In the genomic region with DNA sequence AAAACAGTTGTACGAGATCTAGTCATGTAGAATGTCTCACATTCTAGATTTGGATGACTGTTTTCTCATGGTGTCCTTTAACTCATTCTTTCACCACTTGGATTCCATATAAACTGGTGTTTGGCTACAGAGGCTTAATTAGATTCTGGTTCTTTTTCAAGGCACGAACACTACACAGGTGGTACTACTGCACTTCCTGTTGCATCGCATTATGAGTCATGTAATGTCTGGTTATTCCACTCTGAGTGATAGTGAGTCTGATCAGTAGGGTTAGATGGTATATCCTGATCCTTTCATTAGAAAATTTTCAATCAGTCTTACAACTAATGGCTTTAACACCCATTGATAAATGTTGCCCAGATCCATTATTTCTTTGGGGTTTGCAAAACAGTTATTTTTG, we compare ENCODE assay signal across 11 cellular contexts. TPM values are rescaled to one million over a fixed set of nuclear protein-coding genes. Genes with fewer than 3 reads are reported as not detected.
DNase-seq lines count a peak whose midpoint lies in the region; ATAC-seq and TF ChIP-seq lines count a peak whose summit lies in the region.
"Had no signal": no experiment of that assay in that cellular context is flagged by ENCODE, and none has a peak within 500 bp of the region (broad histone marks: within the 10 kb centered on the region; RNA-seq: fewer than 3 reads in every experiment).

No MANE protein-coding gene starts in this region.

- ATAC-seq in GM18499 (IDR thresholded peaks at IDR 0.05; ENCODE audit: insufficient read depth, unreplicated experiment) (peak; percentile 96), GM21367 (IDR thresholded peaks at IDR 0.05; ENCODE audit: unreplicated experiment) (peak; percentile 71), HG03342 (IDR thresholded peaks at IDR 0.05; ENCODE audit: unreplicated experiment) (peak; percentile 74), left ventricle myocardium superior (no peak), HG03045 (IDR thresholded peaks at IDR 0.05; ENCODE audit: unreplicated experiment) (no peak)
- peak; percentile 94 for ATAC-seq in activated naive CD8-positive, alpha-beta T cell treated with anti-CD3 and anti-CD28 coated beads, Interleukin-2, amount 50 U/mL, for 24 hours

- H3K4me3 ChIP-seq in uterus: no peak overlapping the region
- H3K4me3 ChIP-seq: adrenal gland had no signal

- DNase-seq in activated naive CD8-positive, alpha-beta T cell treated with anti-CD3 and anti-CD28 coated beads, Interleukin-2, amount 50 U/mL, for 24 hours: no peak
- DNase-seq in left ventricle myocardium superior: no peak
- no peak for DNase-seq in nucleus accumbens (lab: John Stamatoyannopoulos, UW)
- no peak for DNase-seq in uterus
- DNase-seq: adrenal gland, NCI-H2029 treated with DMSO at 0.1 percent for 48 hours had no signal

- H3K27ac ChIP-seq in uterus: no peak overlapping the region
- H3K27ac ChIP-seq: adrenal gland, parathyroid adenoma had no signal

- H3K36me3 Mint-ChIP-seq in activated naive CD8-positive, alpha-beta T cell treated with anti-CD3 and anti-CD28 coated beads, Interleukin-2, amount 50 U/mL, for 24 hours (ENCODE audit: low read depth): peaks cover 3% of the 10 kb centered on the region

- H3K9me3 Mint-ChIP-seq in activated naive CD8-positive, alpha-beta T cell treated with anti-CD3 and anti-CD28 coated beads, Interleukin-2, amount 50 U/mL, for 24 hours: peaks cover 9% of the 10 kb centered on the region

- no peak for TF ChIP-seq CTCF in uterus (IDR thresholded peaks at IDR 0.05)

- no peaks in the 10 kb centered on the region for H3K4me1 ChIP-seq in uterus
- H3K4me1 ChIP-seq: adrenal gland, parathyroid adenoma had no signal

- H3K4me3 Mint-ChIP-seq in activated naive CD8-positive, alpha-beta T cell treated with anti-CD3 and anti-CD28 coated beads, Interleukin-2, amount 50 U/mL, for 24 hours: no peak overlapping the region

- no peaks in the 10 kb centered on the region for H3K36me3 ChIP-seq in uterus
- H3K36me3 ChIP-seq: adrenal gland had no signal

- no peak overlapping the region for H3K27ac Mint-ChIP-seq in activated naive CD8-positive, alpha-beta T cell treated with anti-CD3 and anti-CD28 coated beads, Interleukin-2, amount 50 U/mL, for 24 hours

- no peaks in the 10 kb centered on the region for H3K9me3 ChIP-seq in uterus
- H3K9me3 ChIP-seq: adrenal gland had no signal

- H3K4me1 Mint-ChIP-seq in activated naive CD8-positive, alpha-beta T cell treated with anti-CD3 and anti-CD28 coated beads, Interleukin-2, amount 50 U/mL, for 24 hours: peaks cover 14% of the 10 kb centered on the region

- intact Hi-C loops in left ventricle myocardium superior (cut with micrococcal nuclease): no loop called here
- intact Hi-C loops in uterus (cut with DNase I; ENCODE audit: low total_unique reads): no loop called here

- H3K27me3 Mint-ChIP-seq in activated naive CD8-positive, alpha-beta T cell treated with anti-CD3 and anti-CD28 coated beads, Interleukin-2, amount 50 U/mL, for 24 hours: peaks cover 9% of the 10 kb centered on the region

- H3K27me3 ChIP-seq in uterus: no peaks in the 10 kb centered on the region
- H3K27me3 ChIP-seq: adrenal gland had no signal

- no peak for TF ChIP-seq POLR2A in uterus (IDR thresholded peaks at IDR 0.05)

RNA-seq across cellular contexts. Expression of gene AKAP9, which starts 11.2 kb away (rescaled TPM):
- total RNA-seq in left ventricle myocardium superior (55.2 TPM), uterus (100 to 1,000 TPM in 1 of 4 donors, 10 to 100 TPM in 3; 32.5 to 125 (median 63.5) TPM)

RNA-seq across cellular contexts. Expression of gene MTERF1, which starts 49.0 kb away (rescaled TPM):
- total RNA-seq in left ventricle myocardium superior: 10.1 TPM
- total RNA-seq in uterus: 10 to 100 TPM in 3 of 4 donors, 1 to 10 TPM in 1; 4.4 to 23.8 (median 21.0) TPM

Comparison
In these comparisons a context has a peak if more than half of its experiments do, and no peak if none do; other contexts are left out.
1. ATAC-seq: peak in GM18499 (single experiment), GM21367 (single experiment), HG03342 (single experiment) and activated naive CD8-positive, alpha-beta T cell treated with anti-CD3 and anti-CD28 coated beads, Interleukin-2, amount 50 U/mL, for 24 hours (single experiment); none in left ventricle myocardium superior (single experiment) and HG03045 (single experiment).